In the genomic region with DNA sequence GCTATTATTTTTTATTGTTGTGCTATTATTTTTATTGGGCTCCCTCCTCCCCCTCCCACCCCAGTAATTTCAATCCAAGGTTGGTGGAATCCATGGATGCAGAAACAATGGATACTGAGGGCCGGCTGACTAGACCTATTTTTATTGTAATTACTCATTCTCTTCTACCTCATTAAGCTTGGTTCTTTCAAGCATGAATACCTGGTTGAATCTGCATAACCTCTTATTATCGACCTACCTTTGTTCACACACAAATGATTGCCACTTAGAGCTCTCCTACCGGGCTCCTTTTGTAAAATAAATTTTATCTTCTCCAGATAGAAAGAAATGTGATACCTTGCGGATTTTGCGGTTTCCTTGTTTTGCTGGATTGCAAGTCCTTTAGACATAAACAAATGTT, we compare ENCODE assay signal across 14 cellular contexts. TPM values are rescaled to one million over a fixed set of nuclear protein-coding genes. Genes with fewer than 3 reads are reported as not detected.
DNase-seq lines count a peak whose midpoint lies in the region; TF ChIP-seq lines count a peak whose summit lies in the region.
"Had no signal": no experiment of that assay in that cellular context is flagged by ENCODE, and none has a peak within 500 bp of the region (broad histone marks: within the 10 kb centered on the region; RNA-seq: fewer than 3 reads in every experiment).

No MANE protein-coding gene starts in this region.

- H3K4me2 ChIP-seq in neural progenitor cell: peak overlapping the region; percentile 4

- no peaks in the 10 kb centered on the region for H4K20me1 ChIP-seq in neural progenitor cell (ENCODE audit: low read depth)

- no peak overlapping the region for H2AFZ ChIP-seq in neural progenitor cell (replicated peaks)

- H3K4me3 ChIP-seq in neural progenitor cell (no peak overlapping the region), MG63 (no peak overlapping the region)
- H3K4me3 ChIP-seq: upper lobe of left lung had no signal

- no peak overlapping the region for H3K4me3 Mint-ChIP-seq in neural progenitor cell
- H3K4me3 Mint-ChIP-seq: activated naive CD8-positive, alpha-beta T cell treated with anti-CD3 and anti-CD28 coated beads, Interleukin-2, amount 10 ng/mL, durations not matched to agents 7 days and 5 days had no signal

- no peak overlapping the region for H3K27ac ChIP-seq in neural progenitor cell
- H3K27ac ChIP-seq: upper lobe of left lung had no signal

- DNase-seq in COR-L47 (lab: John Stamatoyannopoulos, UW) (peak; percentile 54), NCI-H1417 treated with DMSO at 0.1 percent for 48 hours (lab: John Stamatoyannopoulos, UW) (peak; percentile 33), amniotic epithelial cell (ENCODE audit: low read depth) (peak; percentile 60), neural progenitor cell (ENCODE audit: low spot score) (peak; percentile 25), MG63 (no peak), ecto neural progenitor cell (ENCODE audit: low spot score) (no peak), DMS53 (lab: John Stamatoyannopoulos, UW) (no peak), inferior parietal cortex (ENCODE audit: extremely low spot score) (no peak)
- DNase-seq: activated CD4-positive, alpha-beta T cell treated with anti-CD3 and anti-CD28 coated beads, Interleukin-2, amount 50 U/mL, for 48 hours; activated naive CD8-positive, alpha-beta T cell treated with anti-CD3 and anti-CD28 coated beads, Interleukin-2, amount 10 ng/mL, durations not matched to agents 7 days and 5 days; effector CD8-positive, alpha-beta T cell; NCI-H510A had no signal

- H3K9me3 Mint-ChIP-seq in neural progenitor cell: no peaks in the 10 kb centered on the region
- H3K9me3 Mint-ChIP-seq: activated naive CD8-positive, alpha-beta T cell treated with anti-CD3 and anti-CD28 coated beads, Interleukin-2, amount 10 ng/mL, durations not matched to agents 7 days and 5 days had no signal

- no peak overlapping the region for H3K9ac ChIP-seq in neural progenitor cell

- peaks cover 2% of the 10 kb centered on the region for H3K27me3 Mint-ChIP-seq in neural progenitor cell (ENCODE audit: insufficient read depth, low read depth)
- H3K27me3 Mint-ChIP-seq: activated naive CD8-positive, alpha-beta T cell treated with anti-CD3 and anti-CD28 coated beads, Interleukin-2, amount 10 ng/mL, durations not matched to agents 7 days and 5 days; progenitor cell of endocrine pancreas had no signal

- H3K36me3 ChIP-seq in neural progenitor cell (no peaks in the 10 kb centered on the region), MG63 (no peaks in the 10 kb centered on the region)
- H3K36me3 ChIP-seq: upper lobe of left lung had no signal

- TF ChIP-seq CTCF in neural progenitor cell (IDR thresholded peaks at IDR 0.05): no peak

- H3K36me3 Mint-ChIP-seq in neural progenitor cell: peaks cover 2% of the 10 kb centered on the region

- H3K79me2 ChIP-seq in neural progenitor cell (ENCODE audit: low read depth): no peaks in the 10 kb centered on the region

- H3K27me3 ChIP-seq in neural progenitor cell (no peaks in the 10 kb centered on the region), MG63 (no peaks in the 10 kb centered on the region)
- H3K27me3 ChIP-seq: upper lobe of left lung had no signal

- peaks cover 5% of the 10 kb centered on the region for H3F3A ChIP-seq in neural progenitor cell (ENCODE audit: low read depth)

- H3K9me3 ChIP-seq in neural progenitor cell (ENCODE audit: low read depth) (no peaks in the 10 kb centered on the region), MG63 (no peaks in the 10 kb centered on the region)
- H3K9me3 ChIP-seq: upper lobe of left lung had no signal

- H3K4me1 Mint-ChIP-seq in neural progenitor cell: peaks cover 43% of the 10 kb centered on the region

- peaks cover 13% of the 10 kb centered on the region for H3K4me1 ChIP-seq in neural progenitor cell

- H3K27ac Mint-ChIP-seq in neural progenitor cell: no peak overlapping the region
- H3K27ac Mint-ChIP-seq: activated naive CD8-positive, alpha-beta T cell treated with anti-CD3 and anti-CD28 coated beads, Interleukin-2, amount 10 ng/mL, durations not matched to agents 7 days and 5 days had no signal

RNA-seq across cellular contexts. Expression of gene BTD, which starts 31.6 kb away (rescaled TPM):
- 11.7 and 16.0 TPM in 2 replicates for total RNA-seq in neural progenitor cell (ENCODE audit: low replicate concordance)
- total RNA-seq in MG63 (2014; rRNA removed; shearing (Covaris generic); ENCODE audit: low replicate concordance): 6.8 and 11.9 TPM in 2 replicates

RNA-seq across cellular contexts. Expression of gene HACL1, which starts 31.8 kb away (rescaled TPM):
- total RNA-seq in neural progenitor cell (ENCODE audit: low replicate concordance): 38.8 and 48.6 TPM in 2 replicates
- total RNA-seq in MG63 (2014; rRNA removed; shearing (Covaris generic); ENCODE audit: low replicate concordance): 0.91 and 1.9 TPM in 2 replicates

Comparison
In these comparisons a context has a peak if more than half of its experiments do, and no peak if none do; other contexts are left out.
1. DNase-seq: peak in COR-L47 (single experiment), NCI-H1417 treated with DMSO at 0.1 percent for 48 hours (single experiment), amniotic epithelial cell (single experiment) and neural progenitor cell (single experiment); none in MG63 (single experiment), ecto neural progenitor cell (single experiment), DMS53 (single experiment) and inferior parietal cortex (single experiment).
2. RNA of gene HACL1, which starts 31.8 kb away (total RNA-seq): 38.8 to 48.6 TPM in neural progenitor cell; 0.91 to 1.9 TPM in MG63; every median in the first group is over 10 times any median in the second.